13 cellular contexts compared by ENCODE assay signal in genomic region chr1:192967901-192968300, GRCh38.
"Had no signal": no experiment of that assay in that cellular context is flagged by ENCODE, and none has a peak within 500 bp of the region (broad histone marks: within the 10 kb centered on the region; RNA-seq: fewer than 3 reads in every experiment).

No MANE protein-coding gene starts in this region.

- H3K27me3 ChIP-seq: esophagus muscularis mucosa, left lung, right atrium auricular region, tibial nerve had no signal

- H3K4me2 ChIP-seq: smooth muscle cell had no signal

- H3K9me3 Mint-ChIP-seq: activated naive CD4-positive, alpha-beta T cell treated with anti-CD3 and anti-CD28 coated beads, Interleukin-2, amount 50 U/mL, for 24 hours had no signal

- H3K4me3 Mint-ChIP-seq: activated naive CD4-positive, alpha-beta T cell treated with anti-CD3 and anti-CD28 coated beads, Interleukin-2, amount 50 U/mL, for 24 hours; endodermal cell; memory B cell; stimulated activated memory B cell treated with anti-CD40 and anti-IgM and Interleukin-4, amounts not matched to agents 10 μg/mL and 1 μg/mL and 100 μg/mL, for 72 hours; T-helper 17 cell had no signal

- H3K36me3 Mint-ChIP-seq: memory B cell; stimulated activated memory B cell treated with anti-CD40 and anti-IgM and Interleukin-4, amounts not matched to agents 10 μg/mL and 1 μg/mL and 100 μg/mL, for 72 hours had no signal

- H3K27me3 Mint-ChIP-seq: activated naive CD4-positive, alpha-beta T cell treated with anti-CD3 and anti-CD28 coated beads, Interleukin-2, amount 50 U/mL, for 24 hours; memory B cell; stimulated activated memory B cell treated with anti-CD40 and anti-IgM and Interleukin-4, amounts not matched to agents 10 μg/mL and 1 μg/mL and 100 μg/mL, for 72 hours; T-helper 17 cell had no signal

- H3K4me1 Mint-ChIP-seq: activated naive CD4-positive, alpha-beta T cell treated with anti-CD3 and anti-CD28 coated beads, Interleukin-2, amount 50 U/mL, for 24 hours; memory B cell; stimulated activated memory B cell treated with anti-CD40 and anti-IgM and Interleukin-4, amounts not matched to agents 10 μg/mL and 1 μg/mL and 100 μg/mL, for 72 hours had no signal

- DNase-seq: activated CD4-positive, alpha-beta T cell treated with anti-CD3 and anti-CD28 coated beads, Interleukin-2, amount 50 U/mL, for 1 hour; activated effector memory CD4-positive, alpha-beta T cell treated with Interleukin-2 at 50 U/mL for 16 hours; endodermal cell; left lung; posterior cingulate gyrus; T-helper 17 cell had no signal

- H3K9me3 ChIP-seq: esophagus muscularis mucosa, left lung, right atrium auricular region had no signal

- H3K36me3 ChIP-seq: esophagus muscularis mucosa, left lung, right atrium auricular region, tibial nerve had no signal

- H3K4me1 ChIP-seq: esophagus muscularis mucosa, left lung, right atrium auricular region, tibial nerve had no signal

- H3K27ac ChIP-seq: esophagus muscularis mucosa, left lung, right atrium auricular region, tibial nerve had no signal

- H3K27ac Mint-ChIP-seq: activated naive CD4-positive, alpha-beta T cell treated with anti-CD3 and anti-CD28 coated beads, Interleukin-2, amount 50 U/mL, for 24 hours; endodermal cell; memory B cell; stimulated activated memory B cell treated with anti-CD40 and anti-IgM and Interleukin-4, amounts not matched to agents 10 μg/mL and 1 μg/mL and 100 μg/mL, for 72 hours; T-helper 17 cell had no signal

- ATAC-seq: left lung; stimulated activated memory B cell treated with anti-CD40 and anti-IgM and Interleukin-4, amounts not matched to agents 10 μg/mL and 1 μg/mL and 100 μg/mL, for 72 hours; T-helper 17 cell had no signal

- H3K4me3 ChIP-seq: esophagus muscularis mucosa, left lung, right atrium auricular region, smooth muscle cell, tibial nerve had no signal
